ENCODE assay signal across 19 cellular contexts in genomic region chr21:40717008-40717407, GRCh38.
A peak's percentile ranks its signal among the peaks of the same experiment; 100 is the strongest.
DNase-seq lines count a peak whose midpoint lies in the region; ATAC-seq lines count a peak whose summit lies in the region.
"Had no signal": no experiment of that assay in that cellular context is flagged by ENCODE, and none has a peak within 500 bp of the region (broad histone marks: within the 10 kb centered on the region; RNA-seq: fewer than 3 reads in every experiment).

No MANE protein-coding gene starts in this region.

- DNase-seq in NCI-H82 (lab: John Stamatoyannopoulos, UW) = peak; percentile 63
- no peak for DNase-seq in NCI-H82 treated with DMSO at 0.1 percent for 48 hours (lab: John Stamatoyannopoulos, UW; ENCODE audit: unreplicated experiment)
- DNase-seq in NCI-H2029 treated with DMSO at 0.1 percent for 48 hours (lab: John Stamatoyannopoulos, UW) = peak; percentile 3
- DNase-seq in NCI-H446 treated with DMSO at 0.1 percent for 48 hours (lab: John Stamatoyannopoulos, UW) = peak; percentile 30
- no peak for DNase-seq in HCEC 1CT
- DNase-seq in SKM-1 (lab: John Stamatoyannopoulos, UW; ENCODE audit: unreplicated experiment) = no peak
- DNase-seq: activated CD4-positive, alpha-beta memory T cell treated with anti-CD3 and anti-CD28 coated beads for 36 hours; amniotic stem cell; KG1; lower lobe of right lung; NCI-H774; Right ventricle myocardium superior; stimulated activated CD4-positive, alpha-beta T cell treated with anti-CD3 and anti-CD28 coated beads, Interleukin-15, amount 100 ng/mL, for 24 hours; T1000; trophoblast cell had no signal

- ATAC-seq in HG02885 (IDR thresholded peaks at IDR 0.05; ENCODE audit: poor library complexity, unreplicated experiment) (no peak), HG02870 (IDR thresholded peaks at IDR 0.05; ENCODE audit: unreplicated experiment) (no peak)
- ATAC-seq: HCT116, lower lobe of right lung, sciatic nerve had no signal

Comparison
In these comparisons a context has a peak if more than half of its experiments do, and no peak if none do; other contexts are left out.
1. DNase-seq: peak in NCI-H82 (single experiment), NCI-H2029 treated with DMSO at 0.1 percent for 48 hours (single experiment) and NCI-H446 treated with DMSO at 0.1 percent for 48 hours (single experiment); none in NCI-H82 treated with DMSO at 0.1 percent for 48 hours (single experiment), HCEC 1CT (single experiment) and SKM-1 (single experiment).